Comparison of ENCODE assay signal across 1 cellular context in genomic region chr9:97694768-97695167, GRCh38.
TF ChIP-seq lines count a peak whose summit lies in the region.

No MANE protein-coding gene starts in this region.

TF ChIP-seq in K562, 482 proteins besides CTCF, POLR2A, EP300 and RAD21 (continued from another document):
- TF ChIP-seq CEBPB (tag; IDR thresholded peaks at IDR 0.05) = peak; percentile 72
- TF ChIP-seq EHMT2 (IDR thresholded peaks at IDR 0.05) = 0 out of 2 replicates have a peak, but pooled peaks have one; percentile 27
- TF ChIP-seq ELF1 (tag; IDR thresholded peaks at IDR 0.05) = 0 out of 2 replicates have a peak, but pooled peaks have one; percentile 25
- no peak for TF ChIP-seq STAG1 (CRISPR knock-in tag; IDR thresholded peaks at IDR 0.05; ENCODE audit: borderline replicate concordance)
- TF ChIP-seq HDAC2 (IDR thresholded peaks at IDR 0.05) = no peak
- 0 out of 2 replicates have a peak, but pooled peaks have one; percentile 18 for TF ChIP-seq FOSL1 (tag; conservative IDR thresholded peaks at IDR 0.05)
- TF ChIP-seq ZNF184 (CRISPR knock-in tag; IDR thresholded peaks at IDR 0.05) = no peak
- no peak for TF ChIP-seq CEBPG (CRISPR knock-in tag; IDR thresholded peaks at IDR 0.05)
- TF ChIP-seq CEBPG (tag; conservative IDR thresholded peaks at IDR 0.05 in 1 of 2, IDR thresholded peaks at IDR 0.05 in 1 of 2) = peak in 1 of 2 experiments; percentile 74; a peak in 2 of 4 replicates
- TF ChIP-seq ARID1B (IDR thresholded peaks at IDR 0.05) = 0 out of 2 replicates have a peak, but pooled peaks have one; percentile 13
- TF ChIP-seq MEF2D (tag; conservative IDR thresholded peaks at IDR 0.05; ENCODE audit: low read depth) = no peak
- no peak for TF ChIP-seq ZNF699 (CRISPR knock-in tag; IDR thresholded peaks at IDR 0.05; ENCODE audit: insufficient replicate concordance)
- TF ChIP-seq HOXB6 (CRISPR knock-in tag; IDR thresholded peaks at IDR 0.05; ENCODE audit: borderline replicate concordance) = no peak
